Comparison of ENCODE assay signal across 25 cellular contexts in genomic region chr14:74476607-74477006, GRCh38. TPM values are rescaled to one million over a fixed set of nuclear protein-coding genes. Genes with fewer than 3 reads are reported as not detected.
DNase-seq lines count a peak whose midpoint lies in the region; ATAC-seq and TF ChIP-seq lines count a peak whose summit lies in the region.
"Had no signal": no experiment of that assay in that cellular context is flagged by ENCODE, and none has a peak within 500 bp of the region (broad histone marks: within the 10 kb centered on the region; RNA-seq: fewer than 3 reads in every experiment).

No MANE protein-coding gene starts in this region.

- H3K4me3 ChIP-seq in neural progenitor cell (no peak overlapping the region), transverse colon (no peak overlapping the region)
- H3K4me3 ChIP-seq: esophagus muscularis mucosa, hepatocyte, lung, Peyer's patch had no signal

- ATAC-seq in left ventricle myocardium superior (no peak), sciatic nerve (no peak)
- ATAC-seq: HCT116; stimulated activated naive CD8-positive, alpha-beta T cell treated with anti-CD3 and anti-CD28 coated beads, Interleukin-15, Interleukin-2, amounts not matched to agents 100 U/mL and 50 U/mL, for 24 hours had no signal

- H3K27me3 Mint-ChIP-seq in neural progenitor cell (ENCODE audit: insufficient read depth, low read depth), result no peaks in the 10 kb centered on the region
- H3K27me3 Mint-ChIP-seq in progenitor cell of endocrine pancreas, result no peaks in the 10 kb centered on the region
- H3K27me3 Mint-ChIP-seq: activated B cell treated with CpG ODN at 0.5 μM for 24 hours; activated CD4-positive, alpha-beta memory T cell treated with anti-CD3 and anti-CD28 coated beads for 36 hours; activated naive CD8-positive, alpha-beta T cell treated with anti-CD3 and anti-CD28 coated beads, Interleukin-2, amount 10 ng/mL, durations not matched to agents 7 days and 5 days had no signal

- no peak overlapping the region for H3K4me2 ChIP-seq in neural progenitor cell
- H3K4me2 ChIP-seq: hepatocyte had no signal

- no peak overlapping the region for H3K27ac Mint-ChIP-seq in neural progenitor cell
- H3K27ac Mint-ChIP-seq in progenitor cell of endocrine pancreas, result no peak overlapping the region
- H3K27ac Mint-ChIP-seq: activated B cell treated with CpG ODN at 0.5 μM for 24 hours; activated CD4-positive, alpha-beta memory T cell treated with anti-CD3 and anti-CD28 coated beads for 36 hours; activated naive CD8-positive, alpha-beta T cell treated with anti-CD3 and anti-CD28 coated beads, Interleukin-2, amount 10 ng/mL, durations not matched to agents 7 days and 5 days had no signal

- no peak for TF ChIP-seq POLR2A in transverse colon (IDR thresholded peaks at IDR 0.05)

- intact Hi-C loops in left ventricle myocardium superior (cut with micrococcal nuclease), result loop anchor here (5.0 kb wide), 1 partner anchor 114 kb away; no protein-coding TSS in a partner anchor
- intact Hi-C loops in sciatic nerve (cut with DNase I), result no loop called here
- intact Hi-C loops in transverse colon (cut with DNase I; ENCODE audit: low total_unique reads), result loop anchor here (10.0 kb wide), 1 partner anchor 112 kb away; no protein-coding TSS in a partner anchor

- DNase-seq in G401 (ENCODE audit: low spot score) (peak; percentile 31), M059J (ENCODE audit: low read depth) (peak; percentile 12), caudate nucleus (lab: John Stamatoyannopoulos, UW) (peak in 1 of 61 donors; percentile 8), neural progenitor cell (ENCODE audit: low spot score) (peak; percentile 81), progenitor cell of endocrine pancreas (ENCODE audit: low spot score, unreplicated experiment) (no peak), left ventricle myocardium superior (no peak), sciatic nerve (ENCODE audit: low spot score) (no peak), transverse colon (no peak)
- DNase-seq: activated B cell treated with CpG ODN at 0.5 μM for 24 hours; activated CD4-positive, alpha-beta memory T cell treated with anti-CD3 and anti-CD28 coated beads for 36 hours; activated naive CD8-positive, alpha-beta T cell treated with anti-CD3 and anti-CD28 coated beads, Interleukin-2, amount 10 ng/mL, durations not matched to agents 7 days and 5 days; NCI-H1092 treated with DMSO at 0.1 percent for 48 hours; NCI-H1930; NK-92 treated with Interleukin-12 subunit alpha and Interleukin-12 subunit beta, amount 100 ng/mL, for 24 hours; Peyer's patch; stimulated activated CD4-positive, alpha-beta T cell treated with anti-CD3 and anti-CD28 coated beads, Interleukin-4, amount 100 ng/mL, for 4 hours; stimulated activated naive CD8-positive, alpha-beta T cell treated with anti-CD3 and anti-CD28 coated beads, Interleukin-15, Interleukin-2, amounts not matched to agents 100 U/mL and 50 U/mL, for 24 hours; trophoblast cell had no signal

- H3K9me3 Mint-ChIP-seq in neural progenitor cell, result no peaks in the 10 kb centered on the region
- no peaks in the 10 kb centered on the region for H3K9me3 Mint-ChIP-seq in progenitor cell of endocrine pancreas (ENCODE audit: low read depth)
- H3K9me3 Mint-ChIP-seq: activated CD4-positive, alpha-beta memory T cell treated with anti-CD3 and anti-CD28 coated beads for 36 hours; activated naive CD8-positive, alpha-beta T cell treated with anti-CD3 and anti-CD28 coated beads, Interleukin-2, amount 10 ng/mL, durations not matched to agents 7 days and 5 days had no signal

- no peak overlapping the region for H2AFZ ChIP-seq in neural progenitor cell (replicated peaks)
- H2AFZ ChIP-seq: hepatocyte had no signal

- in situ Hi-C loops in G401 (cut with HindIII; ENCODE audit: low sequenced_read_pairs), result no loop called here
- in situ Hi-C loops in transverse colon (cut with MboI; ENCODE audit: low pct_ligation_motif_present in 1 of 4, low pct_unique_long_range_greater_than_20kb in 1 of 4, low sequenced_read_pairs in 3 of 4), result loop anchor here in 2 of 4 donors (10.0 kb wide), 1 partner anchor 112 kb away; no protein-coding TSS in a partner anchor

- no peaks in the 10 kb centered on the region for H3K79me2 ChIP-seq in neural progenitor cell (ENCODE audit: low read depth)
- H3K79me2 ChIP-seq: hepatocyte had no signal

- no peak overlapping the region for H3K4me3 Mint-ChIP-seq in neural progenitor cell
- no peak overlapping the region for H3K4me3 Mint-ChIP-seq in progenitor cell of endocrine pancreas (ENCODE audit: low read depth)
- H3K4me3 Mint-ChIP-seq: activated B cell treated with CpG ODN at 0.5 μM for 24 hours; activated CD4-positive, alpha-beta memory T cell treated with anti-CD3 and anti-CD28 coated beads for 36 hours; activated naive CD8-positive, alpha-beta T cell treated with anti-CD3 and anti-CD28 coated beads, Interleukin-2, amount 10 ng/mL, durations not matched to agents 7 days and 5 days; CD14-positive monocyte had no signal

- H3K27ac ChIP-seq in caudate nucleus (ENCODE audit: low read depth, low read length) (peak overlapping the region; percentile 63), neural progenitor cell (no peak overlapping the region), transverse colon (no peak overlapping the region)
- H3K27ac ChIP-seq: esophagus muscularis mucosa, hepatocyte, HL-60, neutrophil, Peyer's patch had no signal

- WGBS in transverse colon (ENCODE audit: low coverage in 1 of 2), 2 donors, result 100% methylated on average over 1 to 3 of the region's 3 CpGs

- no peak for TF ChIP-seq EP300 in transverse colon (IDR thresholded peaks at IDR 0.05; ENCODE audit: low read depth)

- no peaks in the 10 kb centered on the region for H4K20me1 ChIP-seq in neural progenitor cell (ENCODE audit: low read depth)

- peaks cover 29% of the 10 kb centered on the region for H3K4me1 Mint-ChIP-seq in neural progenitor cell
- no peaks in the 10 kb centered on the region for H3K4me1 Mint-ChIP-seq in progenitor cell of endocrine pancreas (ENCODE audit: low read depth)
- H3K4me1 Mint-ChIP-seq: activated B cell treated with CpG ODN at 0.5 μM for 24 hours had no signal

- H3K36me3 ChIP-seq in neural progenitor cell (no peaks in the 10 kb centered on the region), transverse colon (peaks cover 0 to 33% (median 11%) of the 10 kb centered on the region in 4 donors)

- H3K9me3 ChIP-seq in neural progenitor cell (ENCODE audit: low read depth) (no peaks in the 10 kb centered on the region), transverse colon (no peaks in the 10 kb centered on the region)
- H3K9me3 ChIP-seq: esophagus muscularis mucosa, neutrophil, Peyer's patch had no signal

- H3F3A ChIP-seq in neural progenitor cell (ENCODE audit: low read depth), result peaks cover 15% of the 10 kb centered on the region

- H3K4me1 ChIP-seq in neural progenitor cell, result peaks cover 21% of the 10 kb centered on the region
- no peaks in the 10 kb centered on the region for H3K4me1 ChIP-seq in transverse colon
- H3K4me1 ChIP-seq: esophagus muscularis mucosa, Peyer's patch had no signal

- H3K9ac ChIP-seq in neural progenitor cell, result no peak overlapping the region

- TF ChIP-seq CTCF in neural progenitor cell (IDR thresholded peaks at IDR 0.05), result no peak
- TF ChIP-seq CTCF in progenitor cell of endocrine pancreas (IDR thresholded peaks at IDR 0.05; ENCODE audit: unreplicated experiment), result no peak
- no peak for TF ChIP-seq CTCF in transverse colon (IDR thresholded peaks at IDR 0.05)

- H3K27me3 ChIP-seq in neural progenitor cell, result no peaks in the 10 kb centered on the region
- H3K27me3 ChIP-seq in transverse colon, result no peaks in the 10 kb centered on the region
- H3K27me3 ChIP-seq: esophagus muscularis mucosa, hepatocyte, neutrophil, Peyer's patch had no signal

- H3K36me3 Mint-ChIP-seq in neural progenitor cell (peaks cover 2% of the 10 kb centered on the region), progenitor cell of endocrine pancreas (ENCODE audit: insufficient read depth) (peaks cover 19% of the 10 kb centered on the region)

RNA-seq across cellular contexts. Expression of gene NPC2, which starts 16.5 kb away (rescaled TPM):
- 130 and 177 TPM in 2 replicates for total RNA-seq in G401 (2014; rRNA removed; shearing (Covaris generic))
- total RNA-seq in M059J (2014; rRNA removed; shearing (Covaris generic)), result 390 and 816 TPM in 2 replicates
- total RNA-seq in neural progenitor cell (ENCODE audit: low replicate concordance) (371 and 405 TPM in 2 replicates), progenitor cell of endocrine pancreas (177 and 186 TPM in 2 replicates), left ventricle myocardium superior (105 TPM), sciatic nerve (258 TPM), transverse colon (100 to 1,000 TPM in 3 of 4 donors, 10 to 100 TPM in 1; 88.3 to 393 (median 147) TPM)

RNA-seq across cellular contexts. Expression of gene ISCA2, which starts 17.0 kb away (rescaled TPM):
- total RNA-seq in G401 (2014; rRNA removed; shearing (Covaris generic)), result 44.6 and 78.7 TPM in 2 replicates
- total RNA-seq in M059J (2014; rRNA removed; shearing (Covaris generic)), result 29.8 and 33.6 TPM in 2 replicates
- total RNA-seq in neural progenitor cell (ENCODE audit: low replicate concordance), result 45.5 and 47.0 TPM in 2 replicates
- 34.0 and 37.2 TPM in 2 replicates for total RNA-seq in progenitor cell of endocrine pancreas
- total RNA-seq in left ventricle myocardium superior, result 37.5 TPM
- 19.3 TPM for total RNA-seq in sciatic nerve
- total RNA-seq in transverse colon, result 10 to 100 TPM in 3 of 4 donors, 1 to 10 TPM in 1; 4.1 to 32.4 (median 20.6) TPM

RNA-seq across cellular contexts. Expression of gene SYNDIG1L, which starts 50.6 kb away (rescaled TPM):
- total RNA-seq in G401 (2014; rRNA removed; shearing (Covaris generic)), result not detected in 2 replicates
- total RNA-seq in M059J (2014; rRNA removed; shearing (Covaris generic)), result not detected in 2 replicates
- total RNA-seq in neural progenitor cell (ENCODE audit: low replicate concordance) (0.40 TPM in 1 of 2 replicates, not detected in the other), progenitor cell of endocrine pancreas (0.29 and 0.34 TPM in 2 replicates), left ventricle myocardium superior (0.22 TPM), sciatic nerve (0.58 TPM), transverse colon (under 1 TPM in 1 of 4 donors, not detected in 3; 0.32 TPM)
- total RNA-seq: activated B cell treated with CpG ODN at 0.5 μM for 24 hours; activated CD4-positive, alpha-beta memory T cell treated with anti-CD3 and anti-CD28 coated beads for 36 hours; activated naive CD8-positive, alpha-beta T cell treated with anti-CD3 and anti-CD28 coated beads, Interleukin-2, amount 10 ng/mL, durations not matched to agents 7 days and 5 days; hepatocyte had no signal

Comparison
In these comparisons a context has a peak if more than half of its experiments do, and no peak if none do; other contexts are left out.
1. DNase-seq: peak in G401 (single experiment), M059J (single experiment) and neural progenitor cell (single experiment); none in progenitor cell of endocrine pancreas (single experiment), left ventricle myocardium superior (single experiment), sciatic nerve (single experiment) and transverse colon (single experiment).